ENCODE assay signal across 18 cellular contexts in the genomic region with DNA sequence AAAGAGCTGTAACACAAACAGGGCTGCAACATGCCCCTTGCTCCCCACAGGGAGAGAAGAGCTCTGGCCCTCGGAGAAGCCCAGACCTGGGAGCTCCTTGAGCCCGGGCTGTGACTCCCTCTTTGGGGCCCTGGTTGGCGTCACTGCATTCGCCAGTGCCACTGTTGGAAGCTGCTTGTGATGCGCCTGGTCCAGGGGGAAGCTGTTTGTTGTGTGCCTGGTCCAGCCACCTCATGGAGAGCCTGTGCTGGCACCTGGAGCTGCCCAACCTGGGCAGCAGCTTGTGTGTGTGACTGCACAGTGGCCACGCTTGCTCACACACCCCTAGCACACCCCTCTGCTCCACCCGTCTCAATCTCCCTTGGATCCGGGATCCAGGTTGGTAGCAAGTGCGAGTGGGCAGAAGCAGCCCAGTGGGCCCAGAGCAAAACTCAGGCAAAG. TPM values are rescaled to one million over a fixed set of nuclear protein-coding genes. Genes with fewer than 3 reads are reported as not detected.
DNase-seq lines count a peak whose midpoint lies in the region; ATAC-seq and TF ChIP-seq lines count a peak whose summit lies in the region.
"Had no signal": no experiment of that assay in that cellular context is flagged by ENCODE, and none has a peak within 500 bp of the region (broad histone marks: within the 10 kb centered on the region; RNA-seq: fewer than 3 reads in every experiment).

No MANE protein-coding gene starts in this region.

- H2AFZ ChIP-seq in GM23338, result no peak overlapping the region

- no peak overlapping the region for H3K4me2 ChIP-seq in GM23338

- H3K27me3 ChIP-seq in GM23338 (ENCODE audit: insufficient read depth), result no peaks in the 10 kb centered on the region

- H3K27me3 Mint-ChIP-seq in T-helper 2 cell treated with Interferon-gamma antibody and Interleukin-4, amounts not matched to agents 5 μg/mL and 100 μg/mL, for 36 hours (ENCODE audit: low read depth), result peaks cover 26% of the 10 kb centered on the region
- H3K27me3 Mint-ChIP-seq in GM23338 (ENCODE audit: insufficient read depth, low read depth, poor library complexity) (no peaks in the 10 kb centered on the region), nephron progenitor cell (ENCODE audit: low read depth, poor library complexity) (peaks cover 3% of the 10 kb centered on the region)

- no peaks in the 10 kb centered on the region for H3K79me2 ChIP-seq in GM23338 (replicated peaks; ENCODE audit: insufficient read depth)

- H3K9me3 Mint-ChIP-seq in T-helper 2 cell treated with Interferon-gamma antibody and Interleukin-4, amounts not matched to agents 5 μg/mL and 100 μg/mL, for 36 hours, result no peaks in the 10 kb centered on the region
- peaks cover 15% of the 10 kb centered on the region for H3K9me3 Mint-ChIP-seq in GM23338
- H3K9me3 Mint-ChIP-seq in nephron progenitor cell, result no peaks in the 10 kb centered on the region

- ATAC-seq in GM23338, result no peak

- H4K20me1 ChIP-seq in GM23338 (replicated peaks; ENCODE audit: insufficient read depth), result no peaks in the 10 kb centered on the region

- peak overlapping the region; percentile 29 for H3K4me3 Mint-ChIP-seq in T-helper 2 cell treated with Interferon-gamma antibody and Interleukin-4, amounts not matched to agents 5 μg/mL and 100 μg/mL, for 36 hours
- peak overlapping the region; percentile 43; the same call in 2 of the 3 replicates for H3K4me3 Mint-ChIP-seq in GM23338
- peak overlapping the region; percentile 90 for H3K4me3 Mint-ChIP-seq in nephron progenitor cell

- TF ChIP-seq CTCF in GM23338 (conservative IDR thresholded peaks at IDR 0.05; ENCODE audit: low read depth in 2 of 2), result no peak
- no peak for TF ChIP-seq CTCF in nephron progenitor cell (IDR thresholded peaks at IDR 0.05)

- in situ Hi-C loops in ACHN (cut with HindIII; ENCODE audit: low pct_ligation_motif_present, low pct_unique_long_range_greater_than_20kb, low sequenced_read_pairs), result no loop called here

- no peaks in the 10 kb centered on the region for H3F3A ChIP-seq in GM23338 (replicated peaks; ENCODE audit: low read depth)

- H3K36me3 Mint-ChIP-seq in T-helper 2 cell treated with Interferon-gamma antibody and Interleukin-4, amounts not matched to agents 5 μg/mL and 100 μg/mL, for 36 hours (ENCODE audit: low read depth), result no peaks in the 10 kb centered on the region
- H3K36me3 Mint-ChIP-seq in GM23338 (ENCODE audit: low read depth) (peaks cover 14% of the 10 kb centered on the region), nephron progenitor cell (ENCODE audit: low read depth) (no peaks in the 10 kb centered on the region)
- H3K36me3 Mint-ChIP-seq: CD14-positive monocyte had no signal

- H3K27ac Mint-ChIP-seq in T-helper 2 cell treated with Interferon-gamma antibody and Interleukin-4, amounts not matched to agents 5 μg/mL and 100 μg/mL, for 36 hours, result no peak overlapping the region
- no peak overlapping the region for H3K27ac Mint-ChIP-seq in GM23338
- no peak overlapping the region for H3K27ac Mint-ChIP-seq in nephron progenitor cell
- H3K27ac Mint-ChIP-seq: CD14-positive monocyte had no signal

- no peak for DNase-seq in T-helper 2 cell treated with Interferon-gamma antibody and Interleukin-4, amounts not matched to agents 5 μg/mL and 100 μg/mL, for 36 hours (ENCODE audit: low spot score)
- DNase-seq in T-helper 2 cell (no peak), GM23338 (ENCODE audit: low spot score) (no peak), epithelial cell of prostate (ENCODE audit: low read depth, low spot score) (no peak), nephron progenitor cell (no peak), ACHN (no peak), foreskin melanocyte (no peak), GM19238 (ENCODE audit: insufficient read length, low spot score) (no peak)
- DNase-seq: 8988T; activated CD4-positive, alpha-beta T cell treated with anti-CD3 and anti-CD28 coated beads for 4 hours; KG1; NCI-H1417 treated with DMSO at 0.1 percent for 48 hours; NCI-H345; SHP77; stimulated activated CD4-positive, alpha-beta T cell treated with anti-CD3 and anti-CD28 coated beads, Interleukin-4, amount 100 ng/mL, for 24 hours; T-helper 9 cell; trophoblast cell had no signal

- H3K36me3 ChIP-seq in GM23338 (ENCODE audit: insufficient read depth), result no peaks in the 10 kb centered on the region

- H3K9me2 ChIP-seq in GM23338 (ENCODE audit: insufficient read depth), result no peaks in the 10 kb centered on the region

- peaks cover 9% of the 10 kb centered on the region for H3K4me1 ChIP-seq in GM23338 (ENCODE audit: insufficient read depth)

- peaks cover 3% of the 10 kb centered on the region for H3K4me1 Mint-ChIP-seq in T-helper 2 cell treated with Interferon-gamma antibody and Interleukin-4, amounts not matched to agents 5 μg/mL and 100 μg/mL, for 36 hours (ENCODE audit: low read depth)
- H3K4me1 Mint-ChIP-seq in GM23338, result peaks cover 9% of the 10 kb centered on the region
- H3K4me1 Mint-ChIP-seq in nephron progenitor cell, result peaks cover 25% of the 10 kb centered on the region

- no peak overlapping the region for H3K4me3 ChIP-seq in GM23338

- no peak overlapping the region for H3K27ac ChIP-seq in GM23338 (ENCODE audit: low read depth)
- H3K27ac ChIP-seq in epithelial cell of prostate, result peak overlapping the region; percentile 14

TF ChIP-seq in GM23338, 12 proteins besides CTCF, POLR2A, EP300 and RAD21 (continues in another document):
- TF ChIP-seq REST (IDR thresholded peaks at IDR 0.05; ENCODE audit: unreplicated experiment), result no peak

RNA-seq across cellular contexts. Expression of gene A2M, which starts 49.5 kb away (rescaled TPM):
- total RNA-seq in GM23338 (2014; rRNA removed; shearing (Covaris generic)), result not detected in 2 replicates
- 0.92 and 1.3 TPM in 2 replicates for polyA plus RNA-seq in GM23338 (2016; fragmentation: Nextera tagmentation; extraction: Ambion mirVana)

Comparison
In these comparisons a context has a peak if more than half of its experiments do, and no peak if none do; other contexts are left out.
1. H3K4me3 Mint-ChIP-seq: peak in every context shown above with its lines; median percentile 90 in nephron progenitor cell; 43 in GM23338; 29 in T-helper 2 cell treated with Interferon-gamma antibody and Interleukin-4, amounts not matched to agents 5 μg/mL and 100 μg/mL, for 36 hours.